38 cellular contexts compared by ENCODE assay signal in genomic region chr1:13435456-13435855, GRCh38. TPM values are rescaled to one million over a fixed set of nuclear protein-coding genes. Genes with fewer than 3 reads are reported as not detected.
"Had no signal": no experiment of that assay in that cellular context is flagged by ENCODE, and none has a peak within 500 bp of the region (broad histone marks: within the 10 kb centered on the region; RNA-seq: fewer than 3 reads in every experiment).

No MANE protein-coding gene starts in this region.

- H3K27ac Mint-ChIP-seq: activated CD8-positive, alpha-beta T cell treated with anti-CD3 and anti-CD28 coated beads for 36 hours; activated naive CD8-positive, alpha-beta T cell treated with anti-CD3 and anti-CD28 coated beads for 36 hours; activated T-cell treated with anti-CD3 and anti-CD28 coated beads, Interleukin-2, amount 50 U/mL, for 72 hours; activated T-helper 17 cell treated with anti-CD3 and anti-CD28 coated beads, Interleukin-2, amount 50 U/mL, for 72 hours had no signal

- H3K4me3 Mint-ChIP-seq: activated CD8-positive, alpha-beta T cell treated with anti-CD3 and anti-CD28 coated beads for 36 hours; activated naive CD8-positive, alpha-beta T cell treated with anti-CD3 and anti-CD28 coated beads for 36 hours; activated T-cell treated with anti-CD3 and anti-CD28 coated beads, Interleukin-2, amount 50 U/mL, for 72 hours; activated T-helper 17 cell treated with anti-CD3 and anti-CD28 coated beads, Interleukin-2, amount 50 U/mL, for 72 hours; central memory CD8-positive, alpha-beta T cell had no signal

- H3K27ac ChIP-seq: brain microvascular endothelial cell, cardiac muscle cell, Peyer's patch, VCaP had no signal

- H3K36me3 Mint-ChIP-seq: activated naive CD8-positive, alpha-beta T cell treated with anti-CD3 and anti-CD28 coated beads for 36 hours had no signal

- H3K9me3 Mint-ChIP-seq: activated CD8-positive, alpha-beta T cell treated with anti-CD3 and anti-CD28 coated beads for 36 hours; activated naive CD8-positive, alpha-beta T cell treated with anti-CD3 and anti-CD28 coated beads for 36 hours; activated T-cell treated with anti-CD3 and anti-CD28 coated beads, Interleukin-2, amount 50 U/mL, for 72 hours; central memory CD8-positive, alpha-beta T cell had no signal

- H3K27me3 Mint-ChIP-seq: activated naive CD8-positive, alpha-beta T cell treated with anti-CD3 and anti-CD28 coated beads for 36 hours had no signal

- DNase-seq: activated CD4-positive, alpha-beta T cell treated with anti-CD3 and anti-CD28 coated beads for 1 hour; activated CD4-positive, alpha-beta T cell treated with anti-CD3 and anti-CD28 coated beads for 48 hours; activated CD4-positive, CD25-positive, alpha-beta regulatory T cell; activated CD8-positive, alpha-beta T cell treated with anti-CD3 and anti-CD28 coated beads for 36 hours; activated effector memory CD4-positive, alpha-beta T cell treated with anti-CD3 and anti-CD28 coated beads, Interleukin-2, amount 50 U/mL, for 16 hours; activated naive CD4-positive, alpha-beta T cell; activated naive CD4-positive, alpha-beta T cell treated with anti-CD3 and anti-CD28 coated beads, Interleukin-2, amount 50 U/mL, for 16 hours; activated naive CD8-positive, alpha-beta T cell treated with anti-CD3 and anti-CD28 coated beads for 36 hours; activated T-cell treated with anti-CD3 and anti-CD28 coated beads, Interleukin-2, amount 50 U/mL, for 1 hour; activated T-cell treated with anti-CD3 and anti-CD28 coated beads, Interleukin-2, amount 50 U/mL, for 72 hours; amniotic stem cell; aorta; brain microvascular endothelial cell; Karpas-422; NCI-H1105; NCI-H1417 treated with DMSO at 0.1 percent for 48 hours; NCI-H1930; NCI-H2081 treated with DMSO at 0.1 percent for 48 hours; NCI-H510A; NCI-H526; NCI-H748 treated with DMSO at 0.1 percent for 48 hours; NK-92 treated with Interleukin-12 subunit alpha and Interleukin-12 subunit beta, amount 100 ng/mL, for 24 hours; PC-3; Peyer's patch; RPMI8226; SIG-M5; SW 1271; T-helper 1 cell; T-helper 2 cell; T-helper 9 cell had no signal

- ATAC-seq: activated CD8-positive, alpha-beta T cell treated with anti-CD3 and anti-CD28 coated beads for 36 hours; activated T-cell treated with anti-CD3 and anti-CD28 coated beads, Interleukin-2, amount 50 U/mL, for 72 hours; activated T-helper 17 cell treated with anti-CD3 and anti-CD28 coated beads, Interleukin-2, amount 50 U/mL, for 72 hours; PC-3; SK-N-SH treated with all-trans-retinoic acid at 6 μM for 48 hours had no signal

- H3K36me3 ChIP-seq: brain microvascular endothelial cell, cardiac muscle cell, Peyer's patch had no signal

- H3K4me1 ChIP-seq: Peyer's patch had no signal

- H3K9me3 ChIP-seq: Peyer's patch had no signal

- H3K4me3 ChIP-seq: cardiac muscle cell, Peyer's patch had no signal

- H3K4me1 Mint-ChIP-seq: activated naive CD8-positive, alpha-beta T cell treated with anti-CD3 and anti-CD28 coated beads for 36 hours; activated T-helper 17 cell treated with anti-CD3 and anti-CD28 coated beads, Interleukin-2, amount 50 U/mL, for 72 hours; central memory CD8-positive, alpha-beta T cell had no signal

- H3K27me3 ChIP-seq: brain microvascular endothelial cell, cardiac muscle cell, Peyer's patch had no signal

RNA-seq across cellular contexts. Expression of gene PRAMEF20, which starts 25.2 kb away (rescaled TPM):
- total RNA-seq: activated CD8-positive, alpha-beta memory T cell treated with anti-CD3 and anti-CD28 coated beads for 36 hours; activated CD8-positive, alpha-beta T cell treated with anti-CD3 and anti-CD28 coated beads for 36 hours; activated naive CD8-positive, alpha-beta T cell treated with anti-CD3 and anti-CD28 coated beads for 36 hours; activated T-cell treated with anti-CD3 and anti-CD28 coated beads, Interleukin-2, amount 50 U/mL, for 72 hours; activated T-helper 17 cell treated with anti-CD3 and anti-CD28 coated beads, Interleukin-2, amount 50 U/mL, for 72 hours; aorta; cardiac muscle cell; MCF 10A; PC-3; Peyer's patch; SK-MEL-5 had no signal
- polyA plus RNA-seq: aorta, cardiac muscle cell had no signal

RNA-seq across cellular contexts. Expression of gene PRAMEF17, which starts 46.0 kb away (rescaled TPM):
- total RNA-seq: activated CD8-positive, alpha-beta memory T cell treated with anti-CD3 and anti-CD28 coated beads for 36 hours; activated CD8-positive, alpha-beta T cell treated with anti-CD3 and anti-CD28 coated beads for 36 hours; activated naive CD8-positive, alpha-beta T cell treated with anti-CD3 and anti-CD28 coated beads for 36 hours; activated T-cell treated with anti-CD3 and anti-CD28 coated beads, Interleukin-2, amount 50 U/mL, for 72 hours; activated T-helper 17 cell treated with anti-CD3 and anti-CD28 coated beads, Interleukin-2, amount 50 U/mL, for 72 hours; aorta; cardiac muscle cell; MCF 10A; PC-3; Peyer's patch; SK-MEL-5 had no signal
- polyA plus RNA-seq: aorta, cardiac muscle cell had no signal
